10 cellular contexts compared by ENCODE assay signal in genomic region chr10:50326757-50327701, GRCh38.
A peak's percentile ranks its signal among the peaks of the same experiment; 100 is the strongest.
DNase-seq lines count a peak whose midpoint lies in the region; ATAC-seq, FAIRE-seq and TF ChIP-seq lines count a peak whose summit lies in the region.
"Had no signal": no experiment of that assay in that cellular context is flagged by ENCODE, and none has a peak within 500 bp of the region (broad histone marks: within the 10 kb centered on the region; RNA-seq: fewer than 3 reads in every experiment).

No MANE protein-coding gene starts in this region.

- no peaks in the 10 kb centered on the region for H3K9me1 ChIP-seq in K562 (ENCODE audit: control insufficient read depth, insufficient read depth, low read length)

- TF ChIP-seq POLR2A in K562 (conservative IDR thresholded peaks at IDR 0.05) = no peak

- TF ChIP-seq EP300 in K562 (IDR thresholded peaks at IDR 0.05; ENCODE audit: low read length) = peak; percentile 100

- peak overlapping the region in 1 of 2 experiments; percentile 94; a peak in 2 of 4 replicates for H3K9ac ChIP-seq in K562 (ENCODE audit: insufficient read depth in 1 of 2, low read depth in 2 of 2, low read length in 2 of 2)

- TSS peak; percentile 86 for BruUV-seq in K562 (replicated peaks; lab: Mats Ljungman, UMichigan)

- TF ChIP-seq RAD21 in K562 (CRISPR knock-in tag; conservative IDR thresholded peaks at IDR 0.05 in 1 of 2, IDR thresholded peaks at IDR 0.05 in 1 of 2) = peak in 1 of 2 experiments; percentile 5; a peak in 1 of 4 replicates

- H3K9me3 ChIP-seq in K562 (replicated peaks; ENCODE audit: control insufficient read depth, insufficient read depth, low read depth, low read length) = no peaks in the 10 kb centered on the region
- no peaks in the 10 kb centered on the region for H3K9me3 ChIP-seq in tibial artery
- H3K9me3 ChIP-seq: SJCRH30 had no signal

- DNase-seq in NCI-H2081 (lab: John Stamatoyannopoulos, UW) (peak; percentile 3 to 29), NCI-H2081 treated with DMSO at 0.1 percent for 48 hours (lab: John Stamatoyannopoulos, UW) (no peak), K562 (ENCODE audit: extremely low read depth in 1 of 4, low spot score in 3 of 4) (peak; percentile 91 to 99 (median 94)), iris pigment epithelial cell (ENCODE audit: low read depth) (peak; percentile 87), tibial artery (peak in 1 of 2 donors; percentile 30), DMS114 treated with DMSO at 0.1 percent for 48 hours (lab: John Stamatoyannopoulos, UW; ENCODE audit: unreplicated experiment) (no peak), activated gamma-delta T cell (lab: John Stamatoyannopoulos, UW) (no peak)
- DNase-seq: AML-193, SJCRH30 had no signal

- H4K20me1 ChIP-seq in K562 (replicated peaks; ENCODE audit: control insufficient read depth, insufficient read depth, low read length) = no peaks in the 10 kb centered on the region

- peaks cover 91% of the 10 kb centered on the region for H3K79me2 ChIP-seq in K562 (ENCODE audit: control insufficient read depth, insufficient read depth, low read length)

- H3K4me3 ChIP-seq in K562 = peak overlapping the region; percentile 38
- H3K4me3 ChIP-seq in tibial artery = peak overlapping the region; percentile 20 to 30
- H3K4me3 ChIP-seq: SJCRH30 had no signal

- POLR2A ChIA-PET in K562 (lab: Yijun Ruan, JAX) = interaction anchor here (0.6 to 4.8 kb wide), 10 partner anchors 9 to 985 kb away, joined by 3 to 59 read pairs (median 3); no protein-coding TSS in a partner anchor

- in situ Hi-C loops in K562 (cut with MboI) = no loop called here

- H3K36me3 ChIP-seq in K562 (ENCODE audit: control insufficient read depth, insufficient read depth, low read length) (peaks cover 63% of the 10 kb centered on the region), tibial artery (no peaks in the 10 kb centered on the region)
- H3K36me3 ChIP-seq: SJCRH30 had no signal

- intact Hi-C loops in K562 (cut with micrococcal nuclease) = loop anchor here (2.0 to 10.0 kb wide), 6 partner anchors 35 to 1142 kb away; partner anchors contain the start of genes SGMS1 and TMEM273
- intact Hi-C loops in tibial artery (cut with DNase I; ENCODE audit: low total_unique reads) = loop anchor here (5.0 to 10.0 kb wide), 2 partner anchors 298 to 1230 kb away; partner anchors contain the start of gene SGMS1

- peak; percentile 96 for FAIRE-seq in K562 (lab: Jason Lieb, UNC)

- H3K27ac ChIP-seq in K562 (ENCODE audit: extremely low read depth, low read depth, low read length) = peak overlapping the region; percentile 97
- H3K27ac ChIP-seq in tibial artery = peak overlapping the region; percentile 67 to 70
- H3K27ac ChIP-seq: SJCRH30 had no signal

- peak overlapping the region; percentile 14; the same call in 1 of the 2 replicates for H2AFZ ChIP-seq in K562 (ENCODE audit: low read depth, low read length)

- under 1% methylated on average over 13 of the region's 13 CpGs for WGBS in K562 (ENCODE audit: insufficient coverage, low coverage, missing lambda C conversion rate)

- ATAC-seq in K562 (peak; percentile 89), GM19395 (IDR thresholded peaks at IDR 0.05; ENCODE audit: unreplicated experiment) (no peak)

- TF ChIP-seq CTCF in K562 (IDR thresholded peaks at IDR 0.05 in 2 of 3, conservative IDR thresholded peaks at IDR 0.05 in 1 of 3; ENCODE audit: insufficient read depth in 2 of 3, low read depth in 1 of 3, low read length in 3 of 3) (peak in 1 of 3 experiments; percentile 16; a peak in 1 of 6 replicates), tibial artery (IDR thresholded peaks at IDR 0.05) (no peak)

- H3K27me3 ChIP-seq in K562 (ENCODE audit: control insufficient read depth in 2 of 2, insufficient read depth in 2 of 2, low read length in 2 of 2) (no peaks in the 10 kb centered on the region), tibial artery (no peaks in the 10 kb centered on the region)
- H3K27me3 ChIP-seq: SJCRH30 had no signal

- CTCF ChIA-PET in K562 (lab: Yijun Ruan, JAX; ENCODE audit: low intra/inter-chr PET ratio) = no interaction called here

- peaks cover 21 to 80% of the 10 kb centered on the region in 2 experiments for H3K4me1 ChIP-seq in K562 (replicated peaks in 1 of 2; ENCODE audit: control insufficient read depth in 2 of 2, insufficient read depth in 2 of 2, low read length in 2 of 2)
- peaks cover 0 to 51% (median 23%) of the 10 kb centered on the region in 4 donors for H3K4me1 ChIP-seq in tibial artery
- H3K4me1 ChIP-seq: SJCRH30 had no signal

- peak overlapping the region; percentile 82 for H3K4me2 ChIP-seq in K562 (ENCODE audit: insufficient read depth, low read length)

TF ChIP-seq in K562, 482 proteins besides CTCF, POLR2A, EP300 and RAD21 (continues in another document):
- TF ChIP-seq ZHX1 (conservative IDR thresholded peaks at IDR 0.05; ENCODE audit: low read length) (no peak), SLC30A9 (CRISPR knock-in tag; IDR thresholded peaks at IDR 0.05) (no peak), RBM39 (optimal IDR thresholded peaks at IDR 0.05; ENCODE audit: low read depth, low read length) (no peak), ZNF121 (CRISPR knock-in tag; conservative IDR thresholded peaks at IDR 0.05) (no peak), ELK1 (CRISPR knock-in tag; IDR thresholded peaks at IDR 0.05) (no peak), ATF2 (CRISPR knock-in tag; IDR thresholded peaks at IDR 0.05) (no peak), FOXP1 (CRISPR knock-in tag; IDR thresholded peaks at IDR 0.05) (no peak), NONO (IDR thresholded peaks at IDR 0.05; ENCODE audit: low read depth in 2 of 2, low read length in 1 of 2) (peak in 1 of 2 experiments; percentile 26; a peak in 1 of 4 replicates), CBX5 (IDR thresholded peaks at IDR 0.05; ENCODE audit: borderline replicate concordance, low read depth) (no peak), ZSCAN32 (CRISPR knock-in tag; IDR thresholded peaks at IDR 0.05) (0 out of 2 replicates have a peak, but pooled peaks have one; percentile 21), BRD9 (IDR thresholded peaks at IDR 0.05; ENCODE audit: low read depth, partially characterized antibody) (no peak), HOMEZ (CRISPR knock-in tag; IDR thresholded peaks at IDR 0.05) (no peak), SAFB2 (IDR thresholded peaks at IDR 0.05; ENCODE audit: borderline replicate concordance, low read depth, low read length, severe bottlenecking) (no peak), BACH1 (tag; IDR thresholded peaks at IDR 0.05) (peak; percentile 55), MAFG (tag; conservative IDR thresholded peaks at IDR 0.05) (peak; percentile 93), HDGF (IDR thresholded peaks at IDR 0.05) (no peak), KLF16 (IDR thresholded peaks at IDR 0.05) (peak; percentile 98), HLTF (IDR thresholded peaks at IDR 0.05) (no peak), LARP7 (IDR thresholded peaks at IDR 0.05) (no peak)

Comparison
In these comparisons a context has a peak if more than half of its experiments do, and no peak if none do; other contexts are left out.
1. DNase-seq: peak in NCI-H2081 (2 of 2), K562 (4 of 4) and iris pigment epithelial cell (single experiment); none in NCI-H2081 treated with DMSO at 0.1 percent for 48 hours (single experiment), DMS114 treated with DMSO at 0.1 percent for 48 hours (single experiment) and activated gamma-delta T cell (single experiment).